In the genomic region with DNA sequence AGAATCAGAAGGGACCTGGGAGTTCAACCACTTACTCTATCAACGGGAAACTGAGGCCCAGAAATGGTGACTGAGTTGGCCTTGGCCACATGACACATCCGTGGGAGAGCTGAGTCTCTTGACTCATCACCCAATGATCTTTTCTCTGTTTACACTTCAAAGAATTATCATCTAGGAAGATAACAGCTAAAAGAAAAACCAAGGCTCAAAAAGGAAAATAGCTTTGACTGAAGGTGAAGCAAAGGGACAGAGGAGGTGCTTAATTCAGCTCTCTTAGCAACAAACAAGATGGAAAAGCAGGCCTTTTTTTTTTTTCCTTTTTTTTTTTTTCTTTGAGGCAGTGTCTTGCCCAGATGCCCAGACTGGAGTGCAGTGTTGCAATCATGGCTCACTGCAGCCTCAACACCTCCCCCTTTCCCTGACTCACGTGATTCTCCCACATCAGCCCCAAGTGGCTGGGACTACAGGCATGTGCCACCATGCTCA, we compare ENCODE assay signal across 10 cellular contexts. TPM values are rescaled to one million over a fixed set of nuclear protein-coding genes. Genes with fewer than 3 reads are reported as not detected.
A peak's percentile ranks its signal among the peaks of the same experiment; 100 is the strongest.
DNase-seq lines count a peak whose midpoint lies in the region; ATAC-seq and TF ChIP-seq lines count a peak whose summit lies in the region.
"Had no signal": no experiment of that assay in that cellular context is flagged by ENCODE, and none has a peak within 500 bp of the region (broad histone marks: within the 10 kb centered on the region; RNA-seq: fewer than 3 reads in every experiment).

No MANE protein-coding gene starts in this region.

- peaks cover 47% of the 10 kb centered on the region for H3K36me3 Mint-ChIP-seq in type B pancreatic cell

- ATAC-seq in GM18873 (IDR thresholded peaks at IDR 0.05; ENCODE audit: low FRiP score, unreplicated experiment) (no peak), GM21528 (IDR thresholded peaks at IDR 0.05; ENCODE audit: low FRiP score, unreplicated experiment) (no peak)

- no peak overlapping the region for H3K9ac ChIP-seq in smooth muscle cell (ENCODE audit: low read depth)

- DNase-seq in DMS53 (lab: John Stamatoyannopoulos, UW) (peak; percentile 45), DMS53 treated with DMSO at 0.1 percent for 48 hours (lab: John Stamatoyannopoulos, UW; ENCODE audit: unreplicated experiment) (no peak), foreskin fibroblast (peak; percentile 62 to 77), smooth muscle cell (lab: John Stamatoyannopoulos, UW; ENCODE audit: unreplicated experiment) (no peak), type B pancreatic cell (ENCODE audit: extremely low spot score, unreplicated experiment) (no peak)
- DNase-seq: stimulated activated naive CD4-positive, alpha-beta T cell had no signal

- H3K27ac ChIP-seq in VCaP (peak overlapping the region; percentile 82), smooth muscle cell (ENCODE audit: low read depth) (peak overlapping the region; percentile 41)
- H3K27ac ChIP-seq: 22Rv1 had no signal

- peaks cover 5% of the 10 kb centered on the region for H3K9me3 Mint-ChIP-seq in type B pancreatic cell

- WGBS in smooth muscle cell (ENCODE audit: low lambda C conversion rate) = 19% methylated on average over 3 of the region's 3 CpGs

- TF ChIP-seq CTCF in VCaP (conservative IDR thresholded peaks at IDR 0.05) = no peak
- no peak for TF ChIP-seq CTCF in foreskin fibroblast (IDR thresholded peaks at IDR 0.05; ENCODE audit: low read depth, low read length)
- no peak for TF ChIP-seq CTCF in smooth muscle cell (IDR thresholded peaks at IDR 0.05; ENCODE audit: borderline replicate concordance, insufficient read depth, poor library complexity, severe bottlenecking)
- no peak for TF ChIP-seq CTCF in type B pancreatic cell (conservative IDR thresholded peaks at IDR 0.05)

- H3F3A ChIP-seq in smooth muscle cell (ENCODE audit: low read depth) = peaks cover 5% of the 10 kb centered on the region

- H3K27ac Mint-ChIP-seq in type B pancreatic cell = no peak overlapping the region

- no peak overlapping the region for H3K4me3 Mint-ChIP-seq in type B pancreatic cell

- H2AFZ ChIP-seq in smooth muscle cell (ENCODE audit: low read depth) = no peak overlapping the region

- H3K4me1 Mint-ChIP-seq in type B pancreatic cell (ENCODE audit: unreplicated experiment) = peaks cover 16% of the 10 kb centered on the region

- no peak overlapping the region for H3K4me3 ChIP-seq in foreskin fibroblast (ENCODE audit: low read depth in 1 of 2, low read length in 2 of 2)
- no peak overlapping the region for H3K4me3 ChIP-seq in smooth muscle cell

- H3K27me3 ChIP-seq in smooth muscle cell (ENCODE audit: low read depth) = no peaks in the 10 kb centered on the region

- H3K4me2 ChIP-seq in smooth muscle cell = peak overlapping the region; percentile 28

- peaks cover 5% of the 10 kb centered on the region for H3K4me1 ChIP-seq in smooth muscle cell (ENCODE audit: low read depth)

- H3K27me3 Mint-ChIP-seq in type B pancreatic cell = no peaks in the 10 kb centered on the region

- peaks cover 6% of the 10 kb centered on the region for H3K9me3 ChIP-seq in smooth muscle cell (replicated peaks; ENCODE audit: low read depth)

- no peaks in the 10 kb centered on the region for H4K20me1 ChIP-seq in smooth muscle cell (ENCODE audit: low read depth)

- peaks cover 28% of the 10 kb centered on the region for H3K36me3 ChIP-seq in smooth muscle cell (ENCODE audit: low read depth)

- H3K79me2 ChIP-seq in smooth muscle cell (ENCODE audit: low read depth) = no peaks in the 10 kb centered on the region

RNA-seq across cellular contexts. Expression of a gene that starts 16.7 kb away (rescaled TPM):
- total RNA-seq in smooth muscle cell (10.3 and 10.6 TPM in 2 replicates), type B pancreatic cell (ENCODE audit: low replicate concordance) (10.6 and 17.9 TPM in 2 replicates)
- polyA plus RNA-seq in smooth muscle cell = 17.4 and 27.4 TPM in 2 replicates

Comparison
In these comparisons a context has a peak if more than half of its experiments do, and no peak if none do; other contexts are left out.
1. DNase-seq: peak in DMS53 (single experiment) and foreskin fibroblast (2 of 2); none in DMS53 treated with DMSO at 0.1 percent for 48 hours (single experiment), smooth muscle cell (single experiment) and type B pancreatic cell (single experiment).